Comparison of ENCODE assay signal across 9 cellular contexts in the genomic region with DNA sequence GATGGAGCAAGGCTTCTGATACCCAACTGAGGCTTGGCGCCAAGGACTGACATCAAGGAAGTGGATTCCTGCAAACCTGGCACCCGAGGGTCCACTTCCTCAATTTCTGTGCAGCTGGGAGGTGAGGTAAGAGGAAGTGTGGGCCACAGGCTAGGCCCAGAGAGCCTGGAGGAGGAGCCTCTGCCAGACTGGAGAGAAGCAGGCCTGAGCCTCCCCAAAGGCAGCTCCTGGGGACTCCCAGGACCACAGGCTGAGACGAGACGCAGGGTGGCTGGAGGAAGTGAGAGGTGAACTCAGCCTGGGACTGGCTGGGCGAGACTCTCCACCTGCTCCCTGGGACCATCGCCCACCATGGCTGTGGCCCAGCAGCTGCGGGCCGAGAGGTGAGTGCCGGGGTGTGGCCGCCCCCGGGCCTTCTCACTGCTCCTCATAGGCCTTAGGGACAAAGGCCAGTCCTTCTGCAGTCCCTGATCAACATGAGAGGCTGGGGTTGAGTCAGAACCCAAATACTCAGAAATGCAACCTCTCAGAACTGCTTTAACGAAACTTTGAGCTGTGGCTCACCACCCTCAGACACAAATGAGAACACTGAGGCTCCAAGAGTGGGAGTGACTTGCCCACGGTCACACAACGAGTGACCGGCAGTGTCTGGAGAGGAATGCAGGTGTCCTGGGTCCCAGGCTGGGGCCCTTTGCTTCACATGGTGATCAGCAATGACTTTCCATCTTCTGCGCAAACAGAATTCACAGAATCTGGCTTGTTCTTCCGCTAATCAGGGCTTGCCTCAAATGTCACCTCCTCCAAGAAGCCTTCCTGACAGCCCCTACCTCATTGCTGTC. TPM values are rescaled to one million over a fixed set of nuclear protein-coding genes. Genes with fewer than 3 reads are reported as not detected.
A peak's percentile ranks its signal among the peaks of the same experiment; 100 is the strongest.
DNase-seq lines count a peak whose midpoint lies in the region; ATAC-seq and TF ChIP-seq lines count a peak whose summit lies in the region.
"Had no signal": no experiment of that assay in that cellular context is flagged by ENCODE, and none has a peak within 500 bp of the region (broad histone marks: within the 10 kb centered on the region; RNA-seq: fewer than 3 reads in every experiment).

TSS of gene NCF4 (plus strand) at position 186 of the 839 bp plus-strand sequence. CDS start at position 352, 166 bp downstream.

- peaks cover 37% of the 10 kb centered on the region for H3F3A ChIP-seq in MM.1S (ENCODE audit: insufficient read depth, low read length)

- TF ChIP-seq EP300 in upper lobe of left lung (IDR thresholded peaks at IDR 0.05) = no peak

- peaks cover 10% of the 10 kb centered on the region; the same call in 1 of the 2 replicates for H3K79me2 ChIP-seq in MM.1S (ENCODE audit: low read length)

- peak; percentile 96 for DNase-seq in GM12865 (ENCODE audit: low read depth)
- DNase-seq in MM.1S = peak; percentile 63
- DNase-seq in activated effector memory CD4-positive, alpha-beta T cell treated with Interleukin-2 at 50 U/mL for 16 hours = peak; percentile 49
- DNase-seq in midbrain (lab: John Stamatoyannopoulos, UW) = peak; percentile 33
- peak; percentile 86 to 92 for DNase-seq in upper lobe of left lung
- no peak for DNase-seq in NCI-H2227 (lab: John Stamatoyannopoulos, UW; ENCODE audit: unreplicated experiment)
- DNase-seq in DMS79 (lab: John Stamatoyannopoulos, UW) = no peak

- no peaks in the 10 kb centered on the region for H3K9me3 ChIP-seq in MM.1S (replicated peaks; ENCODE audit: insufficient read depth, low read length)
- H3K9me3 ChIP-seq in upper lobe of left lung = no peaks in the 10 kb centered on the region

- peaks cover 48% of the 10 kb centered on the region for H3K4me1 ChIP-seq in MM.1S (ENCODE audit: low read length)
- H3K4me1 ChIP-seq in upper lobe of left lung = peaks cover 3 to 26% (median 8%) of the 10 kb centered on the region in 4 donors

- H3K9me2 ChIP-seq in MM.1S (replicated peaks; ENCODE audit: insufficient read depth, low read length) = no peaks in the 10 kb centered on the region

- WGBS in upper lobe of left lung, 2 donors = 60 to 69% methylated on average over 7 to 17 of the region's 17 CpGs

- H3K4me2 ChIP-seq in MM.1S (ENCODE audit: low read depth, low read length) = peak within 1 kb of the TSS; percentile 55

- TF ChIP-seq POLR2A in upper lobe of left lung (IDR thresholded peaks at IDR 0.05) = peak in 3 of 4 donors; percentile 26 to 75 (median 30)

- H3K27ac ChIP-seq in MM.1S (ENCODE audit: low read length) = peak within 1 kb of the TSS; percentile 82
- peak within 1 kb of the TSS; percentile 85 to 91 (median 86) for H3K27ac ChIP-seq in upper lobe of left lung

- H4K20me1 ChIP-seq in MM.1S (ENCODE audit: insufficient read depth, low read length) = no peaks in the 10 kb centered on the region

- H3K36me3 ChIP-seq in MM.1S (replicated peaks; ENCODE audit: insufficient read depth, low read length) = no peaks in the 10 kb centered on the region
- no peaks in the 10 kb centered on the region for H3K36me3 ChIP-seq in upper lobe of left lung

- TF ChIP-seq CTCF in GM12865 (IDR thresholded peaks at IDR 0.05; ENCODE audit: insufficient read depth, low read depth, low read length, missing control alignments) = no peak
- TF ChIP-seq CTCF in MM.1S (IDR thresholded peaks at IDR 0.05; ENCODE audit: low read length) = no peak
- TF ChIP-seq CTCF in upper lobe of left lung (IDR thresholded peaks at IDR 0.05) = no peak

- H3K9ac ChIP-seq in MM.1S (ENCODE audit: low read length) = peak within 1 kb of the TSS; percentile 68

- ATAC-seq in GM21528 (IDR thresholded peaks at IDR 0.05; ENCODE audit: low FRiP score, unreplicated experiment) (peak; percentile 68), upper lobe of left lung (ENCODE audit: low FRiP score in 2 of 2) (peak; percentile 67 to 84)

- no peaks in the 10 kb centered on the region for H3K27me3 ChIP-seq in MM.1S (replicated peaks; ENCODE audit: insufficient read depth, low read length)
- H3K27me3 ChIP-seq in upper lobe of left lung = no peaks in the 10 kb centered on the region

- peak within 1 kb of the TSS; percentile 69 for H3K4me3 ChIP-seq in GM12865 (ENCODE audit: low read depth, low read length)
- H3K4me3 ChIP-seq in MM.1S (ENCODE audit: low read length) = peak within 1 kb of the TSS; percentile 41
- peak within 1 kb of the TSS in 3 of 4 donors; percentile 14 to 42 (median 30) for H3K4me3 ChIP-seq in upper lobe of left lung

- H2AFZ ChIP-seq in MM.1S (ENCODE audit: low read length) = peak within 1 kb of the TSS; percentile 64

RNA-seq across cellular contexts. Expression of gene NCF4, which starts in this region (rescaled TPM):
- 10 to 100 TPM; 28.2 to 72.5 (median 54.3) TPM for total RNA-seq in upper lobe of left lung
- total RNA-seq: epithelial cell of proximal tubule had no signal

Comparison
In these comparisons a context has a peak if more than half of its experiments do, and no peak if none do; other contexts are left out.
1. DNase-seq: peak in GM12865 (single experiment), MM.1S (single experiment), activated effector memory CD4-positive, alpha-beta T cell treated with Interleukin-2 at 50 U/mL for 16 hours (single experiment), midbrain (single experiment) and upper lobe of left lung (2 of 2); none in NCI-H2227 (single experiment) and DMS79 (single experiment).
2. Peak in every context shown above with its lines, with median percentiles within 50 percentile points of each other: H3K4me3 ChIP-seq.